1 cellular context compared by ENCODE assay signal in genomic region chr9:92275541-92275940, GRCh38.
A peak's percentile ranks its signal among the peaks of the same experiment; 100 is the strongest.
TF ChIP-seq lines count a peak whose summit lies in the region.

No MANE protein-coding gene starts in this region.

TF ChIP-seq in IMR-90, 13 proteins besides CTCF, POLR2A, EP300 and RAD21:
- TF ChIP-seq USF2 (IDR thresholded peaks at IDR 0.05; ENCODE audit: low read depth, low read length) (no peak), RFX5 (IDR thresholded peaks at IDR 0.05; ENCODE audit: low read depth, low read length) (no peak), NFE2L2 (IDR thresholded peaks at IDR 0.05; ENCODE audit: low read depth, low read length) (no peak), CHD1 (IDR thresholded peaks at IDR 0.05; ENCODE audit: low read depth, low read length) (no peak), BHLHE40 (IDR thresholded peaks at IDR 0.05; ENCODE audit: low read depth, low read length) (no peak), ELK1 (IDR thresholded peaks at IDR 0.05; ENCODE audit: borderline replicate concordance, low read depth, low read length) (no peak), MAFK (IDR thresholded peaks at IDR 0.05; ENCODE audit: low read depth, low read length) (peak; percentile 49; the same call in 1 of the 2 replicates), FOS (IDR thresholded peaks at IDR 0.05; ENCODE audit: low read depth, low read length) (no peak), CEBPB (IDR thresholded peaks at IDR 0.05; ENCODE audit: low read depth, low read length) (0 out of 2 replicates have a peak, but pooled peaks have one; percentile 25), SMC3 (IDR thresholded peaks at IDR 0.05; ENCODE audit: low read depth, low read length) (no peak), MAZ (IDR thresholded peaks at IDR 0.05; ENCODE audit: borderline replicate concordance, low read depth, low read length) (no peak)
